In the genomic region with DNA sequence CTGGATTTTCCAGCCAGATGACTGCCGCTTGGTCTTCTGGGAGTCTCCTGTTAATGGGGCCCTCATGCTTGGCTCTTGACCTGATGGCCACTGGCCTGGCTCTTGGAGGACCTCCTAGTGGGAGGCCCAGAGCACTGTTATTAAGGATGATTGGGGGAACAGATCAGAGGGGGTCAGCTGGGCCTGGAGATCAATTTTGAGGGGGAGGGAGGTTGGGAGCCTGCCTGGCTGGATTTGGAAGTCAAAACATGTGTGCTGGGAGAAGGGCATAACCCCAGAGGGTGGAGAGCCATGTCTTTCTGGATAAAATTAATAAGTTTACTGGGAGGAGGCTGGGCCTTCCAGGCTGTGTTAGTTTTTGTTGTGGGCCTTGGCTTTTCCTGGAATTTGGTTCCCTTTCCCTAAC, we compare ENCODE assay signal across 9 cellular contexts. TPM values are rescaled to one million over a fixed set of nuclear protein-coding genes. Genes with fewer than 3 reads are reported as not detected.
DNase-seq lines count a peak whose midpoint lies in the region; ATAC-seq and TF ChIP-seq lines count a peak whose summit lies in the region.
"Had no signal": no experiment of that assay in that cellular context is flagged by ENCODE, and none has a peak within 500 bp of the region (broad histone marks: within the 10 kb centered on the region; RNA-seq: fewer than 3 reads in every experiment).

No MANE protein-coding gene starts in this region.

- H3K27ac ChIP-seq in cingulate gyrus (ENCODE audit: low read depth, low read length): peak overlapping the region; percentile 2
- H3K27ac ChIP-seq in muscle layer of duodenum (ENCODE audit: low read length): peak overlapping the region; percentile 100
- peak overlapping the region; percentile 96 for H3K27ac ChIP-seq in upper lobe of right lung
- H3K27ac ChIP-seq in brain microvascular endothelial cell: no peak overlapping the region

- in situ Hi-C loops in brain microvascular endothelial cell (cut with HindIII; ENCODE audit: low pct_ligation_motif_present, low sequenced_read_pairs): no loop called here

- no peaks in the 10 kb centered on the region for H3K36me3 ChIP-seq in muscle layer of duodenum (ENCODE audit: control insufficient read depth in 1 of 2, insufficient read depth in 2 of 2, low read length in 2 of 2)
- no peaks in the 10 kb centered on the region for H3K36me3 ChIP-seq in upper lobe of right lung
- H3K36me3 ChIP-seq in brain microvascular endothelial cell (replicated peaks): no peaks in the 10 kb centered on the region

- H3K27me3 ChIP-seq in muscle layer of duodenum (ENCODE audit: low read depth, low read length): no peaks in the 10 kb centered on the region
- no peaks in the 10 kb centered on the region for H3K27me3 ChIP-seq in upper lobe of right lung
- H3K27me3 ChIP-seq in brain microvascular endothelial cell (replicated peaks): no peaks in the 10 kb centered on the region

- no peak for ATAC-seq in upper lobe of right lung

- H3K4me3 ChIP-seq in muscle layer of duodenum (ENCODE audit: low read depth in 1 of 2, low read length in 2 of 2) (no peak overlapping the region), upper lobe of right lung (no peak overlapping the region), brain microvascular endothelial cell (ENCODE audit: low read depth, low read length) (no peak overlapping the region)

- H3K27me3 Mint-ChIP-seq in activated T-cell treated with anti-CD3 and anti-CD28 coated beads, Interleukin-2, amount 50 U/mL, for 24 hours: no peaks in the 10 kb centered on the region

- H3K4me1 Mint-ChIP-seq in activated T-cell treated with anti-CD3 and anti-CD28 coated beads, Interleukin-2, amount 50 U/mL, for 24 hours (ENCODE audit: low read depth): peaks cover 27% of the 10 kb centered on the region

- no peak for TF ChIP-seq CTCF in upper lobe of right lung (IDR thresholded peaks at IDR 0.05)
- no peak for TF ChIP-seq CTCF in brain microvascular endothelial cell (IDR thresholded peaks at IDR 0.05; ENCODE audit: low read depth, low read length, missing control alignments)

- peaks cover 6% of the 10 kb centered on the region for H3K9me3 Mint-ChIP-seq in activated T-cell treated with anti-CD3 and anti-CD28 coated beads, Interleukin-2, amount 50 U/mL, for 24 hours

- H3K27ac Mint-ChIP-seq in activated T-cell treated with anti-CD3 and anti-CD28 coated beads, Interleukin-2, amount 50 U/mL, for 24 hours: peak overlapping the region; percentile 91

- peak overlapping the region; percentile 82 for H3K4me3 Mint-ChIP-seq in activated T-cell treated with anti-CD3 and anti-CD28 coated beads, Interleukin-2, amount 50 U/mL, for 24 hours

- H3K9me3 ChIP-seq in muscle layer of duodenum (ENCODE audit: control insufficient read depth in 1 of 2, low read length in 2 of 2) (no peaks in the 10 kb centered on the region), upper lobe of right lung (no peaks in the 10 kb centered on the region)

- peaks cover 14% of the 10 kb centered on the region for H3K36me3 Mint-ChIP-seq in activated T-cell treated with anti-CD3 and anti-CD28 coated beads, Interleukin-2, amount 50 U/mL, for 24 hours (ENCODE audit: low read depth)

- intact Hi-C loops in upper lobe of right lung (cut with DNase I): no loop called here

- peaks cover 8 to 11% of the 10 kb centered on the region in 2 donors for H3K4me1 ChIP-seq in muscle layer of duodenum (ENCODE audit: control insufficient read depth in 1 of 2, insufficient read depth in 2 of 2, low read length in 2 of 2)
- peaks cover 18% of the 10 kb centered on the region for H3K4me1 ChIP-seq in upper lobe of right lung

- DNase-seq in activated T-cell treated with anti-CD3 and anti-CD28 coated beads, Interleukin-2, amount 50 U/mL, for 24 hours: no peak
- DNase-seq in activated T-cell treated with anti-CD3 and anti-CD28 coated beads for 4 hours (no peak), upper lobe of right lung (no peak), NCI-H446 (lab: John Stamatoyannopoulos, UW) (no peak), brain microvascular endothelial cell (no peak), UCSD-AML1 (lab: John Stamatoyannopoulos, UW; ENCODE audit: unreplicated experiment) (no peak)
- DNase-seq: AML-193 had no signal

RNA-seq across cellular contexts. Expression of a gene that starts 1.3 kb away (rescaled TPM):
- 39.2 TPM for total RNA-seq in upper lobe of right lung
